8 cellular contexts compared by ENCODE assay signal in the genomic region with DNA sequence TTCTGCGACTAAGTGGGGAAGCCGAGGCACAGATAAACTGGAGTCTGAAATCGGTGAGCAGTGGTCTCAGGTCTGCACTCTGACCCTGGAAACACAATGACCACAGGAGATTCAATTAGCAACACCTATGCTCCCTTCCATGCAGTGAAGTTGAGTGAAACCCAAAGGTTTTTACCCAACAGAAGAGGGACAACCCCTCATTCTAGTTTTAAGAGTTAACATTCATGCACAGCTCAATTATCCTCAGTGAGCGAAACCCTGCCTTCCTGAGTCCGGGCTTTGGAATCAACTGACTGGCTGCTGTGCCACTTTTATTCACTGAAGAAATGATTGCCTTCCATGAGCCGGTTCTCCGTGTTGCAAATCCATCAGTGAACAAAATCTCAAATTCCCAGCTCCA. TPM values are rescaled to one million over a fixed set of nuclear protein-coding genes. Genes with fewer than 3 reads are reported as not detected.
DNase-seq lines count a peak whose midpoint lies in the region; TF ChIP-seq lines count a peak whose summit lies in the region.
"Not testable (repeated sequence)": the region's sequence is repeated elsewhere in the genome, so short reads cannot be mapped to it uniquely, and the experiment has no call there.

No MANE protein-coding gene starts in this region.

- POLR2A ChIA-PET in HEK293 (lab: Yijun Ruan, JAX); RWPE1 (lab: Yijun Ruan, JAX; ENCODE audit: low non-redundant PET): not testable (repeated sequence)

- TF ChIP-seq CTCF in AG10803 (conservative IDR thresholded peaks at IDR 0.05; ENCODE audit: low read length); HEK293 (tag by site-specific recombination; IDR thresholded peaks at IDR 0.05); RWPE1 (conservative IDR thresholded peaks at IDR 0.05; ENCODE audit: low read depth); nephron (IDR thresholded peaks at IDR 0.05; ENCODE audit: unreplicated experiment in 3 of 3): not testable (repeated sequence)

- DNase-seq in AG10803 (ENCODE audit: low read depth); RWPE1 (ENCODE audit: low spot score): not testable (repeated sequence)

- not testable (repeated sequence) for H3K9me3 Mint-ChIP-seq in activated naive CD4-positive, alpha-beta T cell treated with anti-CD3 and anti-CD28 coated beads, Interleukin-2, amount 50 U/mL, for 24 hours; nephron; stimulated activated naive CD8-positive, alpha-beta T cell treated with anti-CD3 and anti-CD28 coated beads, Interleukin-15, Interleukin-2, amounts not matched to agents 100 ng/mL and 50 ng/mL, for 24 hours

- WGBS in ectodermal cell, 2 experiments = 72 to 77% methylated on average over 7 of the region's 7 CpGs

- peaks cover 15 to 31% of the 10 kb centered on the region in 2 experiments; a peak in 2 of 3 replicates for H3K36me3 ChIP-seq in HEK293 (ENCODE audit: control insufficient read depth in 2 of 2, insufficient read depth in 1 of 2, low read length in 2 of 2)
- H3K36me3 ChIP-seq in ectodermal cell (ENCODE audit: control insufficient read depth, insufficient read depth, low read length) = not testable (repeated sequence)

- H3K4me3 Mint-ChIP-seq in activated naive CD4-positive, alpha-beta T cell treated with anti-CD3 and anti-CD28 coated beads, Interleukin-2, amount 50 U/mL, for 24 hours = peak overlapping the region; percentile 90
- H3K4me3 Mint-ChIP-seq in nephron = peak overlapping the region; percentile 94 to 96 (median 95)
- peak overlapping the region; percentile 88 for H3K4me3 Mint-ChIP-seq in stimulated activated naive CD8-positive, alpha-beta T cell treated with anti-CD3 and anti-CD28 coated beads, Interleukin-15, Interleukin-2, amounts not matched to agents 100 ng/mL and 50 ng/mL, for 24 hours

- not testable (repeated sequence) for H3K9me3 ChIP-seq in HEK293 (ENCODE audit: control insufficient read depth, insufficient read depth, low read depth, low read length); ectodermal cell (ENCODE audit: control insufficient read depth, low read length)

- H3K27me3 ChIP-seq in ectodermal cell (ENCODE audit: control insufficient read depth, insufficient read depth, low read length, poor library complexity, severe bottlenecking) = not testable (repeated sequence)

- H3K36me3 Mint-ChIP-seq in activated naive CD4-positive, alpha-beta T cell treated with anti-CD3 and anti-CD28 coated beads, Interleukin-2, amount 50 U/mL, for 24 hours; stimulated activated naive CD8-positive, alpha-beta T cell treated with anti-CD3 and anti-CD28 coated beads, Interleukin-15, Interleukin-2, amounts not matched to agents 100 ng/mL and 50 ng/mL, for 24 hours (ENCODE audit: low read depth): not testable (repeated sequence)
- peaks cover 13% of the 10 kb centered on the region for H3K36me3 Mint-ChIP-seq in nephron (ENCODE audit: low read depth)

- peak overlapping the region; percentile 89 for H3K27ac Mint-ChIP-seq in activated naive CD4-positive, alpha-beta T cell treated with anti-CD3 and anti-CD28 coated beads, Interleukin-2, amount 50 U/mL, for 24 hours
- peak overlapping the region in 2 of 3 experiments; percentile 78 to 92 for H3K27ac Mint-ChIP-seq in nephron
- H3K27ac Mint-ChIP-seq in stimulated activated naive CD8-positive, alpha-beta T cell treated with anti-CD3 and anti-CD28 coated beads, Interleukin-15, Interleukin-2, amounts not matched to agents 100 ng/mL and 50 ng/mL, for 24 hours = peak overlapping the region; percentile 92

- peaks cover 33% of the 10 kb centered on the region for H3K4me1 Mint-ChIP-seq in activated naive CD4-positive, alpha-beta T cell treated with anti-CD3 and anti-CD28 coated beads, Interleukin-2, amount 50 U/mL, for 24 hours
- not testable (repeated sequence) for H3K4me1 Mint-ChIP-seq in nephron
- H3K4me1 Mint-ChIP-seq in stimulated activated naive CD8-positive, alpha-beta T cell treated with anti-CD3 and anti-CD28 coated beads, Interleukin-15, Interleukin-2, amounts not matched to agents 100 ng/mL and 50 ng/mL, for 24 hours (ENCODE audit: low read depth) = peaks cover 47% of the 10 kb centered on the region

- not testable (repeated sequence) for H3K27me3 Mint-ChIP-seq in activated naive CD4-positive, alpha-beta T cell treated with anti-CD3 and anti-CD28 coated beads, Interleukin-2, amount 50 U/mL, for 24 hours; nephron (ENCODE audit: low read depth); stimulated activated naive CD8-positive, alpha-beta T cell treated with anti-CD3 and anti-CD28 coated beads, Interleukin-15, Interleukin-2, amounts not matched to agents 100 ng/mL and 50 ng/mL, for 24 hours

- not testable (repeated sequence) for H3K27ac ChIP-seq in HEK293 (ENCODE audit: extremely low read depth, low read depth, low read length); ectodermal cell (ENCODE audit: insufficient read depth, low read depth, low read length, poor library complexity, severe bottlenecking)
- peak overlapping the region; percentile 87 for H3K27ac ChIP-seq in RWPE1

- CTCF ChIA-PET in HEK293 (lab: Yijun Ruan, JAX) (interaction anchor here (0.6 kb wide), 1 partner anchor 94 kb away, joined by 3 read pairs; no protein-coding TSS in a partner anchor), RWPE1 (lab: Yijun Ruan, JAX) (interaction anchor here (0.5 kb wide), 1 partner anchor 19 kb away, joined by 3 read pairs; no protein-coding TSS in a partner anchor)

- H3K4me3 ChIP-seq in AG10803 (ENCODE audit: low read length) = peak overlapping the region; percentile 79
- peak overlapping the region; percentile 76 for H3K4me3 ChIP-seq in HEK293 (ENCODE audit: low read depth, low read length)
- H3K4me3 ChIP-seq in ectodermal cell (ENCODE audit: insufficient read depth, low read depth, low read length) = peak overlapping the region; percentile 92
- H3K4me3 ChIP-seq in iPS-11a (ENCODE audit: low read depth, low read length) = peak overlapping the region; percentile 77

- H3K4me1 ChIP-seq in HEK293 (ENCODE audit: control insufficient read depth, insufficient read depth, low read length); ectodermal cell (ENCODE audit: control insufficient read depth, insufficient read depth, low read length): not testable (repeated sequence)

RNA-seq across cellular contexts. Expression of gene ZNF674, which starts 0.7 kb away (rescaled TPM):
- polyA plus RNA-seq in ectodermal cell (2013, experiment 1 of 4) = 3.6 TPM
- polyA plus RNA-seq in ectodermal cell (2013, experiment 2 of 4) = 6.0 TPM
- 3.6 TPM for polyA plus RNA-seq in ectodermal cell (2013, experiment 3 of 4)
- 3.0 TPM for polyA plus RNA-seq in ectodermal cell (2013, experiment 4 of 4)

RNA-seq across cellular contexts. Expression of gene CHST7, which starts 29.0 kb away (rescaled TPM):
- 3.2 TPM for polyA plus RNA-seq in ectodermal cell (2013, experiment 1 of 4)
- polyA plus RNA-seq in ectodermal cell (2013, experiment 2 of 4) = 2.5 TPM
- 2.7 TPM for polyA plus RNA-seq in ectodermal cell (2013, experiment 3 of 4)
- polyA plus RNA-seq in ectodermal cell (2013, experiment 4 of 4) = 3.0 TPM
